Comparison of ENCODE assay signal across 13 cellular contexts in genomic region chr4:182642831-182643230, GRCh38.
DNase-seq lines count a peak whose midpoint lies in the region; ATAC-seq and TF ChIP-seq lines count a peak whose summit lies in the region.
"Had no signal": no experiment of that assay in that cellular context is flagged by ENCODE, and none has a peak within 500 bp of the region (broad histone marks: within the 10 kb centered on the region; RNA-seq: fewer than 3 reads in every experiment).

No MANE protein-coding gene starts in this region.

- no TSS peak for BruUV-seq in OCI-LY7 (replicated peaks; lab: Mats Ljungman, UMichigan)

- no peaks in the 10 kb centered on the region for H3K4me1 ChIP-seq in OCI-LY7 (ENCODE audit: insufficient read depth, low read length, poor library complexity, severe bottlenecking)
- H3K4me1 ChIP-seq in thyroid gland = no peaks in the 10 kb centered on the region
- H3K4me1 ChIP-seq: lower lobe of right lung, vagina had no signal

- TF ChIP-seq POLR2A in lower leg skin (IDR thresholded peaks at IDR 0.05) (no peak), thyroid gland (IDR thresholded peaks at IDR 0.05) (no peak)

- CTCF ChIA-PET in OCI-LY7 (lab: Charles Lee; ENCODE audit: unreplicated experiment) = no interaction called here

- ATAC-seq in HG02623 (IDR thresholded peaks at IDR 0.05; ENCODE audit: unreplicated experiment) (peak; percentile 60), HG03095 (IDR thresholded peaks at IDR 0.05; ENCODE audit: unreplicated experiment) (no peak)
- ATAC-seq: lower lobe of right lung had no signal

- TF ChIP-seq CTCF in GM12865 (IDR thresholded peaks at IDR 0.05; ENCODE audit: insufficient read depth, low read depth, low read length, missing control alignments) = peak; percentile 16
- peak; percentile 31; the same call in 1 of the 2 replicates for TF ChIP-seq CTCF in OCI-LY7 (conservative IDR thresholded peaks at IDR 0.05; ENCODE audit: low read length)
- peak; percentile 41 for TF ChIP-seq CTCF in kidney epithelial cell (IDR thresholded peaks at IDR 0.05; ENCODE audit: insufficient read depth, low read length, poor library complexity, severe bottlenecking)
- TF ChIP-seq CTCF in lower leg skin (IDR thresholded peaks at IDR 0.05) = no peak
- TF ChIP-seq CTCF in thyroid gland (IDR thresholded peaks at IDR 0.05) = peak in 1 of 6 experiments; percentile 11

- DNase-seq in GM12865 (ENCODE audit: low read depth) (peak; percentile 37), OCI-LY7 (ENCODE audit: low spot score) (no peak), kidney epithelial cell (ENCODE audit: low read depth) (no peak), head of caudate nucleus (no peak), lower leg skin (ENCODE audit: low spot score in 2 of 2) (no peak), thyroid gland (no peak)
- DNase-seq: activated CD4-positive, alpha-beta T cell treated with anti-CD3 and anti-CD28 coated beads for 48 hours; central memory CD4-positive, alpha-beta T cell; lower lobe of right lung; NCI-H446 treated with DMSO at 0.1 percent for 48 hours had no signal

- no peak overlapping the region for H3K4me2 ChIP-seq in OCI-LY7 (ENCODE audit: low read length)

- H4K20me1 ChIP-seq in OCI-LY7 (ENCODE audit: insufficient read depth, low read length) = no peaks in the 10 kb centered on the region

- H3K27ac ChIP-seq in OCI-LY7 (ENCODE audit: low read depth, low read length, poor library complexity, severe bottlenecking) = no peak overlapping the region
- H3K27ac ChIP-seq in thyroid gland = no peak overlapping the region
- H3K27ac ChIP-seq: lower lobe of right lung, vagina had no signal

- H3K4me3 ChIP-seq in GM12865 (ENCODE audit: low read depth, low read length) (no peak overlapping the region), OCI-LY7 (ENCODE audit: low read depth, low read length, poor library complexity, severe bottlenecking) (no peak overlapping the region), kidney epithelial cell (ENCODE audit: low read depth, low read length) (no peak overlapping the region), lower leg skin (ENCODE audit: low read depth, poor library complexity, severe bottlenecking) (no peak overlapping the region), thyroid gland (replicated peaks in 1 of 3) (no peak overlapping the region)
- H3K4me3 ChIP-seq: lower lobe of right lung, vagina had no signal

- 42 to 44% methylated on average over 2 of the region's 2 CpGs for WGBS in lower leg skin, 2 donors
- WGBS in thyroid gland, 2 donors = 71 to 73% methylated on average over 2 of the region's 2 CpGs

- H3K79me2 ChIP-seq in OCI-LY7 (ENCODE audit: insufficient read depth, low read depth, low read length) = no peaks in the 10 kb centered on the region

- H3K36me3 ChIP-seq in OCI-LY7 (ENCODE audit: insufficient read depth, low read length) (no peaks in the 10 kb centered on the region), kidney epithelial cell (ENCODE audit: control insufficient read depth, insufficient read depth, low read length) (no peaks in the 10 kb centered on the region), thyroid gland (no peaks in the 10 kb centered on the region)
- H3K36me3 ChIP-seq: lower lobe of right lung, vagina had no signal

- H2AFZ ChIP-seq in OCI-LY7 (ENCODE audit: low read length) = no peak overlapping the region

- no peaks in the 10 kb centered on the region for H3K9me2 ChIP-seq in OCI-LY7 (ENCODE audit: insufficient read depth, low read length)

- no peaks in the 10 kb centered on the region for H3K27me3 ChIP-seq in kidney epithelial cell (ENCODE audit: control insufficient read depth, insufficient read depth, low read length)
- H3K27me3 ChIP-seq in thyroid gland = no peaks in the 10 kb centered on the region
- H3K27me3 ChIP-seq: vagina had no signal

- H3K9me3 ChIP-seq in OCI-LY7 (ENCODE audit: low read length) (no peaks in the 10 kb centered on the region), thyroid gland (no peaks in the 10 kb centered on the region)
- H3K9me3 ChIP-seq: vagina had no signal

- intact Hi-C loops in OCI-LY7 (cut with micrococcal nuclease; ENCODE audit: unreplicated experiment) (no loop called here), head of caudate nucleus (cut with DNase I) (no loop called here), lower leg skin (cut with DNase I; ENCODE audit: low total_unique reads) (no loop called here), thyroid gland (cut with DNase I) (no loop called here)

- POLR2A ChIA-PET in OCI-LY7 (lab: Charles Lee) = interaction anchor here (0.7 to 0.8 kb wide), 2 partner anchors 32 to 821 kb away, joined by 3 read pairs; no protein-coding TSS in a partner anchor

Comparison
In these comparisons a context has a peak if more than half of its experiments do, and no peak if none do; other contexts are left out.
1. CTCF ChIP-seq: peak in GM12865 (single experiment), OCI-LY7 (single experiment) and kidney epithelial cell (single experiment); none in lower leg skin (0 of 3).